Comparison of ENCODE assay signal across 8 cellular contexts in the genomic region with DNA sequence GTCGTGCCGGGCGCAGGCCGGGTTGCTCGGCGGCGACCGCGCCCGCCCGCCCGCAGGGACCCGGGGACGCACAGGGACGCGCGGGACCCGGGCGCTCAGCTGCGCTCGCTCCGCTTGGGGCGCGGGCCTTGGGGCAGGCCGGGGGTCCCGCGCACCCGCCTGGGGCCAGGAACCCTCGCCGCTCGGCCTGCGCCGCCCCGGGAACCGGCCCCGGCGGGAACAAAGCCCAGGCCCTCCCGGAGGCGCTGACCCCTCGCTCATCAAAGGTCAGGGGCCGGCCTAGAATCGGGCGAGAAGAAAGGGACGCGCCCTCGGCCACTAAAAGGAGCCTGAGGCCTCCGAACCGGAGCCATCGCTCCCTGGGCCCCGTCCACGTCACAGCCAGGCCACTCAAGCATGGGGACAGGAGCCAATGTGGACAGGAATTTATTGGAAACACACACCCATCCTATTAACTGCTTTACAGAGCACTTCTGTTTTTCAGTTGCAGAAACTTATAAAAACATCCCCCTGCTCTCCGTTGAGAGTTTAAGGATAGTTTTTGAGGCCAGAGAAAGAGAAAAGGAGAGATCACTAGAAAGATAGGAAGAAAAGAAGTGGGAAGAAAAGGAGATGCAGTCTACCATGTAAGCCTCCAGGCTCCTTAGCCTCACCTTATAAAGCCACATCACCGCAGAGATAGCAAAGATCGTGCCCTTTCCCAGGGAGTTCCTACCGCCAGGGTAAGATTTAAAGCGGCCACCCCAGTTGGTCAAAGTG. TPM values are rescaled to one million over a fixed set of nuclear protein-coding genes. Genes with fewer than 3 reads are reported as not detected.
DNase-seq lines count a peak whose midpoint lies in the region; ATAC-seq and TF ChIP-seq lines count a peak whose summit lies in the region.

No MANE protein-coding gene starts in this region.

- H3K9me3 ChIP-seq in GM23248 (ENCODE audit: low read depth) (no peaks in the 10 kb centered on the region), SJSA1 (replicated peaks) (no peaks in the 10 kb centered on the region), prostate gland (no peaks in the 10 kb centered on the region)

- CTCF ChIA-PET in BJ (lab: Yijun Ruan, JAX), result interaction anchor here (0.8 to 1.3 kb wide), 2 partner anchors 23 to 216 kb away, joined by 3 to 4 read pairs; no protein-coding TSS in a partner anchor

- H3K27ac ChIP-seq in GM23248 (peak overlapping the region; percentile 61), SJSA1 (peak overlapping the region; percentile 87), prostate gland (peak overlapping the region; percentile 97 to 100)

- ATAC-seq in Right ventricle myocardium inferior, result peak; percentile 62

- in situ Hi-C loops in GM23248 (cut with MboI), result no loop called here

- peaks cover 86% of the 10 kb centered on the region for H3K79me2 ChIP-seq in GM23248 (ENCODE audit: insufficient read depth)

- TF ChIP-seq CTCF in BJ (IDR thresholded peaks at IDR 0.05; ENCODE audit: insufficient read depth, low read depth, low read length), result no peak
- TF ChIP-seq CTCF in prostate gland (IDR thresholded peaks at IDR 0.05), result peak in 2 of 4 experiments; percentile 4 to 16

- POLR2A ChIA-PET in BJ (lab: Charles Lee), result no interaction called here

- no peaks in the 10 kb centered on the region for H4K20me1 ChIP-seq in GM23248 (ENCODE audit: insufficient read depth)

- TF ChIP-seq POLR2A in prostate gland (IDR thresholded peaks at IDR 0.05), result peak; percentile 18

- peak overlapping the region; percentile 88 for H3K9ac ChIP-seq in GM23248

- no peaks in the 10 kb centered on the region for H3K27me3 ChIP-seq in BJ (ENCODE audit: control insufficient read depth, insufficient read depth, low read length)
- no peaks in the 10 kb centered on the region for H3K27me3 ChIP-seq in GM23248 (replicated peaks; ENCODE audit: insufficient read depth)
- H3K27me3 ChIP-seq in SJSA1 (replicated peaks), result no peaks in the 10 kb centered on the region
- H3K27me3 ChIP-seq in prostate gland (replicated peaks; ENCODE audit: insufficient read depth), result no peaks in the 10 kb centered on the region

- H3K4me3 ChIP-seq in BJ (ENCODE audit: low read depth, low read length) (peak overlapping the region; percentile 79), GM23248 (peak overlapping the region; percentile 76), SJSA1 (peak overlapping the region; percentile 73), prostate gland (peak overlapping the region; percentile 79 to 92)

- 17 to 18% methylated on average over 18 to 19 of the region's 56 CpGs for WGBS in GM23248 (ENCODE audit: low coverage in 1 of 2, low lambda C conversion rate in 2 of 2, missing lambda C conversion rate in 2 of 2), 2 experiments
- WGBS in prostate gland, result 2% methylated on average over 56 of the region's 56 CpGs

- H3K4me1 ChIP-seq in GM23248 (ENCODE audit: insufficient read depth), result peaks cover 44% of the 10 kb centered on the region
- H3K4me1 ChIP-seq in SJSA1 (replicated peaks), result peaks cover 76% of the 10 kb centered on the region
- peaks cover 49% of the 10 kb centered on the region for H3K4me1 ChIP-seq in prostate gland (replicated peaks)

- H3K4me2 ChIP-seq in GM23248 (ENCODE audit: unreplicated experiment), result peak overlapping the region; percentile 90

- intact Hi-C loops in Right ventricle myocardium inferior (cut with DNase I) (loop anchor here (5.0 kb wide), 2 partner anchors 111 to 216 kb away; no protein-coding TSS in a partner anchor), prostate gland (cut with DNase I) (loop anchor here (5.0 kb wide), 4 partner anchors 61 to 216 kb away; no protein-coding TSS in a partner anchor)

- peak overlapping the region; percentile 83 for H2AFZ ChIP-seq in GM23248

- DNase-seq in BJ (ENCODE audit: low read depth) (no peak), GM23248 (peak; percentile 64), SJSA1 (ENCODE audit: low read depth in 1 of 2, low spot score in 2 of 2) (peak in 1 of 2 experiments; percentile 59), Right ventricle myocardium inferior (ENCODE audit: missing footprints) (peak; percentile 84), prostate gland (ENCODE audit: low spot score) (peak; percentile 80), MV-4-11 (lab: John Stamatoyannopoulos, UW) (no peak), NCI-H345 treated with DMSO at 0.1 percent for 48 hours (lab: John Stamatoyannopoulos, UW; ENCODE audit: unreplicated experiment) (no peak)
- DNase-seq in activated effector memory CD4-positive, alpha-beta T cell treated with anti-CD3 and anti-CD28 coated beads, Interleukin-2, amount 50 U/mL, for 16 hours, result no peak

- H3K9me2 ChIP-seq in GM23248 (ENCODE audit: insufficient read depth), result no peaks in the 10 kb centered on the region

- H3K36me3 ChIP-seq in BJ (ENCODE audit: control insufficient read depth, insufficient read depth, low read length) (no peaks in the 10 kb centered on the region), GM23248 (ENCODE audit: low read depth) (no peaks in the 10 kb centered on the region), SJSA1 (no peaks in the 10 kb centered on the region), prostate gland (no peaks in the 10 kb centered on the region)

- H3F3A ChIP-seq in GM23248 (ENCODE audit: insufficient read depth), result peaks cover 39% of the 10 kb centered on the region

RNA-seq across cellular contexts. Expression of gene ZFHX3, which starts 0.5 kb away (rescaled TPM):
- polyA plus RNA-seq in BJ (2011; rRNA removed), result 2.2 and 2.8 TPM in 2 replicates
- polyA minus RNA-seq in BJ (2011; rRNA and poly(A)+ RNA removed), result 9.6 and 13.8 TPM in 2 replicates
- total RNA-seq in GM23248 (2014; rRNA removed; shearing (Covaris generic)), result 2.7 and 3.9 TPM in 2 replicates
- 2.8 and 2.9 TPM in 2 replicates for polyA plus RNA-seq in GM23248 (2016; fragmentation: Nextera tagmentation; extraction: Ambion mirVana)
- 2.1 and 2.3 TPM in 2 replicates for total RNA-seq in SJSA1 (2014; rRNA removed; shearing (Covaris generic))
- total RNA-seq in Right ventricle myocardium inferior, result 8.4 TPM
- 10 to 100 TPM; 51.1 to 53.9 TPM for total RNA-seq in prostate gland

Comparison
In these comparisons a context has a peak if more than half of its experiments do, and no peak if none do; other contexts are left out.
1. DNase-seq: peak in GM23248 (single experiment), Right ventricle myocardium inferior (single experiment) and prostate gland (single experiment); none in BJ (single experiment), MV-4-11 (single experiment), NCI-H345 treated with DMSO at 0.1 percent for 48 hours (single experiment) and activated effector memory CD4-positive, alpha-beta T cell treated with anti-CD3 and anti-CD28 coated beads, Interleukin-2, amount 50 U/mL, for 16 hours (single experiment).
2. Peak in every context shown above with its lines, with median percentiles within 50 percentile points of each other: H3K4me3 ChIP-seq and H3K27ac ChIP-seq.